Comparison of ENCODE assay signal across 20 cellular contexts in genomic region chr18:7760967-7761946, GRCh38.
A peak's percentile ranks its signal among the peaks of the same experiment; 100 is the strongest.
DNase-seq lines count a peak whose midpoint lies in the region; ATAC-seq and TF ChIP-seq lines count a peak whose summit lies in the region.
"Had no signal": no experiment of that assay in that cellular context is flagged by ENCODE, and none has a peak within 500 bp of the region (broad histone marks: within the 10 kb centered on the region; RNA-seq: fewer than 3 reads in every experiment).

No MANE protein-coding gene starts in this region.

- no peaks in the 10 kb centered on the region for H3F3A ChIP-seq in SK-N-SH (replicated peaks; ENCODE audit: insufficient read depth)

- peak overlapping the region; percentile 23 for H2AK5ac ChIP-seq in mesenchymal stem cell (ENCODE audit: low read length, severe bottlenecking)

- H3K14ac ChIP-seq in mesenchymal stem cell (ENCODE audit: low read length in 2 of 2) = peak overlapping the region in 1 of 2 experiments; percentile 92

- no peak overlapping the region for H3K23ac ChIP-seq in mesenchymal stem cell (ENCODE audit: low read length in 2 of 2)

- no peak overlapping the region for H3K4ac ChIP-seq in mesenchymal stem cell (ENCODE audit: low read depth in 1 of 2, low read length in 2 of 2)

- H3K4me3 Mint-ChIP-seq in activated T-helper 2 cell treated with anti-CD3 and anti-CD28 coated beads, Interferon-gamma antibody, Interleukin-2, Interleukin-4, amounts not matched to agents 10 μg/mL and 5 μg/mL and 100 μg/mL, durations not matched to agents 14 hours and 24 hours and 36 hours (ENCODE audit: low read depth) = no peak overlapping the region
- H3K4me3 Mint-ChIP-seq: activated CD8-positive, alpha-beta T cell treated with anti-CD3 and anti-CD28 coated beads, Interleukin-2, amount 10 ng/mL, durations not matched to agents 7 days and 5 days; activated T-cell treated with anti-CD3 and anti-CD28 coated beads, Interleukin-2, amount 50 U/mL, for 72 hours; naive B cell; stimulated activated memory B cell treated with anti-CD40 and anti-IgM and Interleukin-4, amounts not matched to agents 10 μg/mL and 1 μg/mL and 100 μg/mL, for 72 hours had no signal

- H2BK12ac ChIP-seq in mesenchymal stem cell (ENCODE audit: low read length in 2 of 2) = no peak overlapping the region

- DNase-seq in SK-N-SH (no peak), choroid plexus epithelial cell (ENCODE audit: low read depth) (peak; percentile 94), mesenchymal stem cell (peak; percentile 15), NCI-H1105 treated with DMSO at 0.1 percent for 48 hours (lab: John Stamatoyannopoulos, UW) (no peak)
- no peak for DNase-seq in activated CD8-positive, alpha-beta memory T cell treated with anti-CD3 and anti-CD28 coated beads for 24 hours
- no peak for DNase-seq in activated T-helper 2 cell treated with anti-CD3 and anti-CD28 coated beads, Interferon-gamma antibody, Interleukin-2, Interleukin-4, amounts not matched to agents 10 μg/mL and 5 μg/mL and 100 μg/mL, durations not matched to agents 14 hours and 24 hours and 36 hours (ENCODE audit: low spot score)
- DNase-seq: activated CD8-positive, alpha-beta T cell treated with anti-CD3 and anti-CD28 coated beads, Interleukin-2, amount 10 ng/mL, durations not matched to agents 7 days and 5 days; activated T-cell treated with anti-CD3 and anti-CD28 coated beads, Interleukin-2, amount 50 U/mL, for 72 hours; DMS79 treated with DMSO at 0.1 percent for 48 hours; H7; naive B cell; NCI-H146; NCI-H446; posterior cingulate gyrus; upper lobe of left lung had no signal

- H3K9me2 ChIP-seq in SK-N-SH = no peaks in the 10 kb centered on the region

- H4K91ac ChIP-seq in mesenchymal stem cell (ENCODE audit: low read length) = no peak overlapping the region

- H3K79me2 ChIP-seq in SK-N-SH (ENCODE audit: insufficient read depth) = no peaks in the 10 kb centered on the region

- no peak overlapping the region for H3K27ac ChIP-seq in SK-N-SH (ENCODE audit: low read depth in 2 of 2, low read length in 1 of 2)
- peak overlapping the region; percentile 63 for H3K27ac ChIP-seq in mesenchymal stem cell (ENCODE audit: low read length, poor library complexity, severe bottlenecking)
- H3K27ac ChIP-seq: epithelial cell of prostate, upper lobe of left lung had no signal

- intact Hi-C loops in activated T-helper 2 cell treated with anti-CD3 and anti-CD28 coated beads, Interferon-gamma antibody, Interleukin-2, Interleukin-4, amounts not matched to agents 10 μg/mL and 5 μg/mL and 100 μg/mL, durations not matched to agents 14 hours and 24 hours and 36 hours (cut with micrococcal nuclease) = no loop called here

- no peaks in the 10 kb centered on the region for H3K27me3 Mint-ChIP-seq in activated T-helper 2 cell treated with anti-CD3 and anti-CD28 coated beads, Interferon-gamma antibody, Interleukin-2, Interleukin-4, amounts not matched to agents 10 μg/mL and 5 μg/mL and 100 μg/mL, durations not matched to agents 14 hours and 24 hours and 36 hours (ENCODE audit: low read depth)
- H3K27me3 Mint-ChIP-seq: naive B cell; stimulated activated memory B cell treated with anti-CD40 and anti-IgM and Interleukin-4, amounts not matched to agents 10 μg/mL and 1 μg/mL and 100 μg/mL, for 72 hours had no signal

- POLR2A ChIA-PET in SK-N-SH (lab: Yijun Ruan, JAX) = no interaction called here

- no peak overlapping the region for H3K4me2 ChIP-seq in SK-N-SH
- H3K4me2 ChIP-seq in mesenchymal stem cell (ENCODE audit: low read length, poor library complexity, severe bottlenecking) = no peak overlapping the region

- no peaks in the 10 kb centered on the region for H3K36me3 ChIP-seq in SK-N-SH (replicated peaks in 1 of 2; ENCODE audit: control insufficient read depth in 1 of 2, insufficient read depth in 2 of 2, low read length in 1 of 2)
- H3K36me3 ChIP-seq in mesenchymal stem cell (ENCODE audit: control insufficient read depth in 1 of 2, insufficient read depth in 2 of 2, low read depth in 1 of 2, low read length in 2 of 2) = no peaks in the 10 kb centered on the region
- H3K36me3 ChIP-seq: upper lobe of left lung had no signal

- no peaks in the 10 kb centered on the region for H3K4me1 Mint-ChIP-seq in activated T-helper 2 cell treated with anti-CD3 and anti-CD28 coated beads, Interferon-gamma antibody, Interleukin-2, Interleukin-4, amounts not matched to agents 10 μg/mL and 5 μg/mL and 100 μg/mL, durations not matched to agents 14 hours and 24 hours and 36 hours (ENCODE audit: low read depth)
- H3K4me1 Mint-ChIP-seq: naive B cell; stimulated activated memory B cell treated with anti-CD40 and anti-IgM and Interleukin-4, amounts not matched to agents 10 μg/mL and 1 μg/mL and 100 μg/mL, for 72 hours had no signal

- H3K27me3 ChIP-seq in SK-N-SH (ENCODE audit: insufficient read depth) (no peaks in the 10 kb centered on the region), mesenchymal stem cell (ENCODE audit: control insufficient read depth in 1 of 2, insufficient read depth in 1 of 2, low read length in 2 of 2) (no peaks in the 10 kb centered on the region)
- H3K27me3 ChIP-seq: upper lobe of left lung had no signal

- H3K36me3 Mint-ChIP-seq in activated T-helper 2 cell treated with anti-CD3 and anti-CD28 coated beads, Interferon-gamma antibody, Interleukin-2, Interleukin-4, amounts not matched to agents 10 μg/mL and 5 μg/mL and 100 μg/mL, durations not matched to agents 14 hours and 24 hours and 36 hours (ENCODE audit: low read depth) = no peaks in the 10 kb centered on the region
- H3K36me3 Mint-ChIP-seq: naive B cell; stimulated activated memory B cell treated with anti-CD40 and anti-IgM and Interleukin-4, amounts not matched to agents 10 μg/mL and 1 μg/mL and 100 μg/mL, for 72 hours had no signal

- H3K18ac ChIP-seq in mesenchymal stem cell (ENCODE audit: low read depth in 1 of 2, low read length in 2 of 2) = no peak overlapping the region

- no peak for TF ChIP-seq EP300 in SK-N-SH (IDR thresholded peaks at IDR 0.05; ENCODE audit: borderline replicate concordance in 1 of 2, low read depth in 1 of 2, low read length in 1 of 2)

- H3K27ac Mint-ChIP-seq in activated T-helper 2 cell treated with anti-CD3 and anti-CD28 coated beads, Interferon-gamma antibody, Interleukin-2, Interleukin-4, amounts not matched to agents 10 μg/mL and 5 μg/mL and 100 μg/mL, durations not matched to agents 14 hours and 24 hours and 36 hours = no peak overlapping the region
- H3K27ac Mint-ChIP-seq: activated CD8-positive, alpha-beta T cell treated with anti-CD3 and anti-CD28 coated beads, Interleukin-2, amount 10 ng/mL, durations not matched to agents 7 days and 5 days; activated T-cell treated with anti-CD3 and anti-CD28 coated beads, Interleukin-2, amount 50 U/mL, for 72 hours; naive B cell; stimulated activated memory B cell treated with anti-CD40 and anti-IgM and Interleukin-4, amounts not matched to agents 10 μg/mL and 1 μg/mL and 100 μg/mL, for 72 hours had no signal

- peaks cover 8% of the 10 kb centered on the region for H3K79me1 ChIP-seq in mesenchymal stem cell (replicated peaks; ENCODE audit: low read length, poor library complexity, severe bottlenecking)

- H3K9ac ChIP-seq in SK-N-SH = no peak overlapping the region
- no peak overlapping the region for H3K9ac ChIP-seq in mesenchymal stem cell (ENCODE audit: low read length)

- no peak overlapping the region for H4K8ac ChIP-seq in mesenchymal stem cell (ENCODE audit: low read length)

- no peak for ATAC-seq in SK-N-SH treated with all-trans-retinoic acid at 6 μM for 48 hours
- no peak for ATAC-seq in GM18511 (IDR thresholded peaks at IDR 0.05; ENCODE audit: unreplicated experiment)
- ATAC-seq: activated CD8-positive, alpha-beta T cell treated with anti-CD3 and anti-CD28 coated beads, Interleukin-2, amount 10 ng/mL, durations not matched to agents 7 days and 5 days; activated T-cell treated with anti-CD3 and anti-CD28 coated beads, Interleukin-2, amount 50 U/mL, for 72 hours; Right ventricle myocardium inferior; stimulated activated memory B cell treated with anti-CD40 and anti-IgM and Interleukin-4, amounts not matched to agents 10 μg/mL and 1 μg/mL and 100 μg/mL, for 72 hours had no signal

- H2AFZ ChIP-seq in SK-N-SH (ENCODE audit: low read depth) = no peak overlapping the region
- no peak overlapping the region for H2AFZ ChIP-seq in mesenchymal stem cell (ENCODE audit: low read depth, low read length)

- no peak overlapping the region for H3K4me3 ChIP-seq in SK-N-SH (ENCODE audit: low read depth in 2 of 2, low read length in 1 of 2)
- H3K4me3 ChIP-seq in choroid plexus epithelial cell (ENCODE audit: low read depth, low read length) = no peak overlapping the region
- H3K4me3 ChIP-seq in mesenchymal stem cell (ENCODE audit: insufficient read depth in 1 of 2, low read depth in 1 of 2, low read length in 2 of 2) = no peak overlapping the region
- H3K4me3 ChIP-seq: upper lobe of left lung had no signal

- H4K20me1 ChIP-seq in SK-N-SH (ENCODE audit: insufficient read depth) = no peaks in the 10 kb centered on the region

- H3K4me1 ChIP-seq in SK-N-SH (ENCODE audit: control insufficient read depth in 1 of 2, insufficient read depth in 2 of 2, low read depth in 1 of 2, low read length in 1 of 2) = peaks cover 0 to 14% of the 10 kb centered on the region in 2 experiments; a peak in 2 of 4 replicates
- peaks cover 9% of the 10 kb centered on the region for H3K4me1 ChIP-seq in mesenchymal stem cell (ENCODE audit: control insufficient read depth, insufficient read depth, low read depth, low read length)

- H2BK5ac ChIP-seq in mesenchymal stem cell (ENCODE audit: low read depth, low read length, poor library complexity, severe bottlenecking) = no peak overlapping the region

- H2BK15ac ChIP-seq in mesenchymal stem cell (ENCODE audit: low read depth, poor library complexity, severe bottlenecking) = no peak overlapping the region

- 52% methylated on average over 6 of the region's 6 CpGs for WGBS in SK-N-SH (ENCODE audit: low lambda C conversion rate)
- WGBS in mesenchymal stem cell = 70% methylated on average over 3 of the region's 6 CpGs

- CTCF ChIA-PET in SK-N-SH (lab: Yijun Ruan, JAX) = interaction anchor here (1.4 kb wide), 1 partner anchor 10 kb away, joined by 4 read pairs; no protein-coding TSS in a partner anchor

- TF ChIP-seq RAD21 in SK-N-SH (IDR thresholded peaks at IDR 0.05; ENCODE audit: low read length) = no peak

- no peak overlapping the region for H2BK120ac ChIP-seq in mesenchymal stem cell (ENCODE audit: low read depth, low read length)

- H3K9me3 ChIP-seq in SK-N-SH (no peaks in the 10 kb centered on the region), mesenchymal stem cell (ENCODE audit: control insufficient read depth, low read length) (no peaks in the 10 kb centered on the region)
- H3K9me3 ChIP-seq: upper lobe of left lung had no signal

- no peak for TF ChIP-seq CTCF in SK-N-SH (IDR thresholded peaks at IDR 0.05)
- TF ChIP-seq CTCF in choroid plexus epithelial cell (conservative IDR thresholded peaks at IDR 0.05; ENCODE audit: low read depth, low read length) = no peak

- no peaks in the 10 kb centered on the region for H3K9me3 Mint-ChIP-seq in activated T-helper 2 cell treated with anti-CD3 and anti-CD28 coated beads, Interferon-gamma antibody, Interleukin-2, Interleukin-4, amounts not matched to agents 10 μg/mL and 5 μg/mL and 100 μg/mL, durations not matched to agents 14 hours and 24 hours and 36 hours
- H3K9me3 Mint-ChIP-seq: stimulated activated memory B cell treated with anti-CD40 and anti-IgM and Interleukin-4, amounts not matched to agents 10 μg/mL and 1 μg/mL and 100 μg/mL, for 72 hours had no signal

Comparison
In these comparisons a context has a peak if more than half of its experiments do, and no peak if none do; other contexts are left out.
1. DNase-seq: peak in choroid plexus epithelial cell (single experiment) and mesenchymal stem cell (single experiment); none in SK-N-SH (single experiment), activated CD8-positive, alpha-beta memory T cell treated with anti-CD3 and anti-CD28 coated beads for 24 hours (single experiment), activated T-helper 2 cell treated with anti-CD3 and anti-CD28 coated beads, Interferon-gamma antibody, Interleukin-2, Interleukin-4, amounts not matched to agents 10 μg/mL and 5 μg/mL and 100 μg/mL, durations not matched to agents 14 hours and 24 hours and 36 hours (single experiment) and NCI-H1105 treated with DMSO at 0.1 percent for 48 hours (single experiment).